16 cellular contexts compared by ENCODE assay signal in the genomic region with DNA sequence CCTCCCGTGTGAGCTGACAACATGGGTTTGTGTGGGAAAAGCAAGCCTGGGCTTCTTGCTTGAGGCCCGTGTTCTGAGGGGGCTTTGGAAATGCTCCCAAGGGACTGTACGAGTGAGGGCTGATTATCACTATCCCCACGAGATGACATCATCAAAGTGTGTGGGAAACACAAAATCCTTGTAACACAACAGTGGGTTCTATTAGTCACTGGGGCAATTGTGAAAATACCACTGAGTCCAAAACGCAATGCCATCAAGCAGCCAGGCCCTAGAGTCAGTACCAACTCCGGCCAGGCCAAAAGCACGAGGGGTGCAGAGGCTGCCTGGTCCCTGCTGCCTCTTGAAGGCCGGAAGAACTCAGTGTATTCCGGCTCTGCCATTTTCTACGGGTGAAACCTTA. TPM values are rescaled to one million over a fixed set of nuclear protein-coding genes. Genes with fewer than 3 reads are reported as not detected.
DNase-seq lines count a peak whose midpoint lies in the region; ATAC-seq and TF ChIP-seq lines count a peak whose summit lies in the region.
"Had no signal": no experiment of that assay in that cellular context is flagged by ENCODE, and none has a peak within 500 bp of the region (broad histone marks: within the 10 kb centered on the region; RNA-seq: fewer than 3 reads in every experiment).

No MANE protein-coding gene starts in this region.

- no peak overlapping the region for H2BK15ac ChIP-seq in mesenchymal stem cell (ENCODE audit: low read depth, poor library complexity, severe bottlenecking)

- TF ChIP-seq EP300 in transverse colon (IDR thresholded peaks at IDR 0.05; ENCODE audit: low read depth) = no peak

- H3K9ac ChIP-seq in mesenchymal stem cell (ENCODE audit: low read length) = peak overlapping the region; percentile 39
- H3K9ac ChIP-seq: parathyroid adenoma had no signal

- no peak overlapping the region for H4K91ac ChIP-seq in mesenchymal stem cell (ENCODE audit: low read length)

- TF ChIP-seq CTCF in brain microvascular endothelial cell (IDR thresholded peaks at IDR 0.05; ENCODE audit: low read depth, low read length, missing control alignments) (no peak), transverse colon (IDR thresholded peaks at IDR 0.05) (no peak)

- no peak overlapping the region for H2BK12ac ChIP-seq in mesenchymal stem cell (ENCODE audit: low read length in 2 of 2)

- in situ Hi-C loops in brain microvascular endothelial cell (cut with HindIII; ENCODE audit: low pct_ligation_motif_present, low sequenced_read_pairs) = no loop called here
- in situ Hi-C loops in transverse colon (cut with MboI; ENCODE audit: low pct_ligation_motif_present in 1 of 4, low pct_unique_long_range_greater_than_20kb in 1 of 4, low sequenced_read_pairs in 3 of 4) = no loop called here

- H3K27me3 ChIP-seq in brain microvascular endothelial cell (replicated peaks) = no peaks in the 10 kb centered on the region
- no peaks in the 10 kb centered on the region for H3K27me3 ChIP-seq in mesenchymal stem cell (ENCODE audit: control insufficient read depth in 1 of 2, insufficient read depth in 1 of 2, low read length in 2 of 2)
- no peaks in the 10 kb centered on the region for H3K27me3 ChIP-seq in transverse colon
- H3K27me3 ChIP-seq: dorsolateral prefrontal cortex had no signal

- intact Hi-C loops in left ventricle myocardium superior (cut with micrococcal nuclease) (no loop called here), Right ventricle myocardium inferior (cut with DNase I) (no loop called here), transverse colon (cut with DNase I; ENCODE audit: low total_unique reads) (no loop called here)

- no peak overlapping the region for H4K8ac ChIP-seq in mesenchymal stem cell (ENCODE audit: low read length)

- H3K79me1 ChIP-seq in mesenchymal stem cell (replicated peaks; ENCODE audit: low read length, poor library complexity, severe bottlenecking) = peaks cover 71% of the 10 kb centered on the region

- no peak overlapping the region for H3K4ac ChIP-seq in mesenchymal stem cell (ENCODE audit: low read depth in 1 of 2, low read length in 2 of 2)

- no peak overlapping the region for H3K14ac ChIP-seq in mesenchymal stem cell (ENCODE audit: low read length in 2 of 2)

- no peak overlapping the region for H3K18ac ChIP-seq in mesenchymal stem cell (ENCODE audit: low read depth in 1 of 2, low read length in 2 of 2)

- H2AK5ac ChIP-seq in mesenchymal stem cell (ENCODE audit: low read length, severe bottlenecking) = no peak overlapping the region

- DNase-seq in left ventricle myocardium superior = peak; percentile 18
- no peak for DNase-seq in Right ventricle myocardium inferior (ENCODE audit: missing footprints)
- DNase-seq in brain microvascular endothelial cell = peak; percentile 45
- DNase-seq in mesenchymal stem cell = peak; percentile 93
- no peak for DNase-seq in transverse colon
- no peak for DNase-seq in activated CD4-positive, CD25-positive, alpha-beta regulatory T cell (lab: John Stamatoyannopoulos, UW)
- no peak for DNase-seq in NCI-H187 treated with DMSO at 0.1 percent for 48 hours (lab: John Stamatoyannopoulos, UW)
- DNase-seq: activated CD8-positive, alpha-beta memory T cell treated with anti-CD3 and anti-CD28 coated beads for 24 hours; DND-41; dorsolateral prefrontal cortex; GOT3; NCI-H1105; NCI-H524 treated with DMSO at 0.1 percent for 48 hours; stimulated activated CD4-positive, alpha-beta T cell treated with anti-CD3 and anti-CD28 coated beads, Interleukin-2, amount 100 ng/mL, for 24 hours had no signal

- no peak overlapping the region for H2BK120ac ChIP-seq in mesenchymal stem cell (ENCODE audit: low read depth, low read length)

- H3K4me1 ChIP-seq in mesenchymal stem cell (ENCODE audit: control insufficient read depth, insufficient read depth, low read depth, low read length) = peaks cover 14% of the 10 kb centered on the region
- H3K4me1 ChIP-seq in transverse colon = peaks cover 21 to 53% (median 35%) of the 10 kb centered on the region in 4 donors
- H3K4me1 ChIP-seq: parathyroid adenoma had no signal

- no peak for TF ChIP-seq POLR2A in transverse colon (IDR thresholded peaks at IDR 0.05)

- no peak overlapping the region for H3K4me3 ChIP-seq in brain microvascular endothelial cell (ENCODE audit: low read depth, low read length)
- no peak overlapping the region for H3K4me3 ChIP-seq in mesenchymal stem cell (ENCODE audit: insufficient read depth in 1 of 2, low read depth in 1 of 2, low read length in 2 of 2)
- no peak overlapping the region for H3K4me3 ChIP-seq in transverse colon
- H3K4me3 ChIP-seq: dorsolateral prefrontal cortex had no signal

- no peaks in the 10 kb centered on the region for H3K9me3 ChIP-seq in mesenchymal stem cell (ENCODE audit: control insufficient read depth, low read length)
- no peaks in the 10 kb centered on the region for H3K9me3 ChIP-seq in transverse colon

- 52% methylated on average over 10 of the region's 10 CpGs for WGBS in mesenchymal stem cell
- 66% methylated on average over 10 of the region's 10 CpGs; no CpG with 5 or more reads in 1 of the 2 donors for WGBS in transverse colon (ENCODE audit: low coverage in 1 of 2), 2 donors

- H3K4me2 ChIP-seq in mesenchymal stem cell (ENCODE audit: low read length, poor library complexity, severe bottlenecking) = no peak overlapping the region

- no peak overlapping the region for H3K27ac ChIP-seq in brain microvascular endothelial cell
- H3K27ac ChIP-seq in mesenchymal stem cell (ENCODE audit: low read length, poor library complexity, severe bottlenecking) = no peak overlapping the region
- H3K27ac ChIP-seq in transverse colon = peak overlapping the region; percentile 17 to 78 (median 66)
- H3K27ac ChIP-seq: parathyroid adenoma had no signal

- ATAC-seq in left ventricle myocardium superior (no peak), Right ventricle myocardium inferior (no peak), GM19455 (IDR thresholded peaks at IDR 0.05; ENCODE audit: unreplicated experiment) (no peak)

- H2BK5ac ChIP-seq in mesenchymal stem cell (ENCODE audit: low read depth, low read length, poor library complexity, severe bottlenecking) = no peak overlapping the region

- H2AFZ ChIP-seq in mesenchymal stem cell (ENCODE audit: low read depth, low read length) = no peak overlapping the region
- H2AFZ ChIP-seq: parathyroid adenoma had no signal

- H3K36me3 ChIP-seq in brain microvascular endothelial cell (replicated peaks) (peaks cover 9% of the 10 kb centered on the region), mesenchymal stem cell (ENCODE audit: control insufficient read depth in 1 of 2, insufficient read depth in 2 of 2, low read depth in 1 of 2, low read length in 2 of 2) (peaks cover 32 to 51% of the 10 kb centered on the region in 2 experiments), transverse colon (peaks cover 0 to 12% (median 5%) of the 10 kb centered on the region in 4 donors)

- no peak overlapping the region for H3K23ac ChIP-seq in mesenchymal stem cell (ENCODE audit: low read length in 2 of 2)

RNA-seq across cellular contexts. Expression of a gene that starts 29.6 kb away (rescaled TPM):
- total RNA-seq in left ventricle myocardium superior (4.1 TPM), Right ventricle myocardium inferior (3.8 TPM), transverse colon (10 to 100 TPM; 24.6 to 57.3 (median 38.0) TPM)
- polyA plus RNA-seq in mesenchymal stem cell (2013, experiment 1 of 2) = 2.4 TPM
- 2.3 TPM for polyA plus RNA-seq in mesenchymal stem cell (2013, experiment 2 of 2)

RNA-seq across cellular contexts. Expression of a gene that starts 34.3 kb away (rescaled TPM):
- 76.6 TPM for total RNA-seq in left ventricle myocardium superior
- total RNA-seq in Right ventricle myocardium inferior = 65.6 TPM
- polyA plus RNA-seq in mesenchymal stem cell (2013, experiment 1 of 2) = 80.2 TPM
- 75.1 TPM for polyA plus RNA-seq in mesenchymal stem cell (2013, experiment 2 of 2)
- 100 to 1,000 TPM in 1 of 4 donors, 10 to 100 TPM in 3; 58.9 to 175 (median 65.0) TPM for total RNA-seq in transverse colon

RNA-seq across cellular contexts. Expression of a gene that starts 39.0 kb away (rescaled TPM):
- total RNA-seq in left ventricle myocardium superior (2.2 TPM), Right ventricle myocardium inferior (1.6 TPM), transverse colon (10 to 100 TPM in 2 of 4 donors, 1 to 10 TPM in 2; 8.9 to 59.5 (median 18.4) TPM)
- polyA plus RNA-seq in mesenchymal stem cell (2013, experiment 1 of 2) = 3.1 TPM
- 2.4 TPM for polyA plus RNA-seq in mesenchymal stem cell (2013, experiment 2 of 2)

RNA-seq across cellular contexts. Expression of a gene that starts 40.0 kb away (rescaled TPM):
- 558 TPM for total RNA-seq in left ventricle myocardium superior
- total RNA-seq in Right ventricle myocardium inferior = 571 TPM
- 338 TPM for polyA plus RNA-seq in mesenchymal stem cell (2013, experiment 1 of 2)
- 347 TPM for polyA plus RNA-seq in mesenchymal stem cell (2013, experiment 2 of 2)
- 100 to 1,000 TPM; 149 to 352 (median 235) TPM for total RNA-seq in transverse colon

Comparison
In these comparisons a context has a peak if more than half of its experiments do, and no peak if none do; other contexts are left out.
1. DNase-seq: peak in left ventricle myocardium superior (single experiment), brain microvascular endothelial cell (single experiment) and mesenchymal stem cell (single experiment); none in Right ventricle myocardium inferior (single experiment), transverse colon (single experiment), activated CD4-positive, CD25-positive, alpha-beta regulatory T cell (0 of 4) and NCI-H187 treated with DMSO at 0.1 percent for 48 hours (single experiment).
2. H3K27ac ChIP-seq: peak in transverse colon (4 of 4); none in brain microvascular endothelial cell (single experiment) and mesenchymal stem cell (single experiment).